ENCODE assay signal across 11 cellular contexts in genomic region chr13:98171806-98172569, GRCh38. TPM values are rescaled to one million over a fixed set of nuclear protein-coding genes. Genes with fewer than 3 reads are reported as not detected.
A peak's percentile ranks its signal among the peaks of the same experiment; 100 is the strongest.
DNase-seq lines count a peak whose midpoint lies in the region; ATAC-seq, FAIRE-seq and TF ChIP-seq lines count a peak whose summit lies in the region.
"Had no signal": no experiment of that assay in that cellular context is flagged by ENCODE, and none has a peak within 500 bp of the region (broad histone marks: within the 10 kb centered on the region; RNA-seq: fewer than 3 reads in every experiment).

No MANE protein-coding gene starts in this region.

- FAIRE-seq in D721Med (lab: Jason Lieb, UNC): no peak
- FAIRE-seq: G401.6, HTR-8/SVneo had no signal

- intact Hi-C loops in heart right ventricle (cut with DNase I): no loop called here
- intact Hi-C loops in activated T-helper 1 cell treated with anti-CD3 and anti-CD28 coated beads, Interleukin-12 subunit alpha, Interleukin-12 subunit beta, Interleukin-2, Interleukin-4 antibody, amounts not matched to agents 30 ng/mL and 10 ng/mL and 1 ng/mL, durations not matched to agents 14 hours and 24 hours and 36 hours (cut with micrococcal nuclease): no loop called here

- no peaks in the 10 kb centered on the region for H3K9me3 Mint-ChIP-seq in activated T-helper 1 cell treated with anti-CD3 and anti-CD28 coated beads, Interleukin-12 subunit alpha, Interleukin-12 subunit beta, Interleukin-2, Interleukin-4 antibody, amounts not matched to agents 30 ng/mL and 10 ng/mL and 1 ng/mL, durations not matched to agents 14 hours and 24 hours and 36 hours

- H3K27me3 Mint-ChIP-seq in activated T-helper 1 cell treated with anti-CD3 and anti-CD28 coated beads, Interleukin-12 subunit alpha, Interleukin-12 subunit beta, Interleukin-2, Interleukin-4 antibody, amounts not matched to agents 30 ng/mL and 10 ng/mL and 1 ng/mL, durations not matched to agents 14 hours and 24 hours and 36 hours (ENCODE audit: insufficient read depth): peaks cover 4% of the 10 kb centered on the region

- peak in 10 of 14 donors; percentile 5 to 62 (median 38) for DNase-seq in C1 segment of cervical spinal cord (lab: John Stamatoyannopoulos, UW)
- peak; percentile 39 to 44 for DNase-seq in heart right ventricle
- DNase-seq in activated T-helper 1 cell treated with anti-CD3 and anti-CD28 coated beads, Interleukin-12 subunit alpha, Interleukin-12 subunit beta, Interleukin-2, Interleukin-4 antibody, amounts not matched to agents 30 ng/mL and 10 ng/mL and 1 ng/mL, durations not matched to agents 14 hours and 24 hours and 36 hours (ENCODE audit: low spot score): no peak
- no peak for DNase-seq in D721Med (ENCODE audit: insufficient read length, low spot score)
- no peak for DNase-seq in HT-29 (ENCODE audit: low spot score)
- DNase-seq in central memory CD4-positive, alpha-beta T cell: no peak
- DNase-seq: activated CD4-positive, alpha-beta T cell treated with anti-CD3 and anti-CD28 coated beads for 1 hour had no signal

- H3K36me3 Mint-ChIP-seq in activated T-helper 1 cell treated with anti-CD3 and anti-CD28 coated beads, Interleukin-12 subunit alpha, Interleukin-12 subunit beta, Interleukin-2, Interleukin-4 antibody, amounts not matched to agents 30 ng/mL and 10 ng/mL and 1 ng/mL, durations not matched to agents 14 hours and 24 hours and 36 hours (ENCODE audit: low read depth): no peaks in the 10 kb centered on the region

- H3K4me1 ChIP-seq in heart right ventricle (peaks cover 6 to 47% (median 34%) of the 10 kb centered on the region in 9 donors), parathyroid adenoma (peaks cover 27% of the 10 kb centered on the region)

- H3K4me3 ChIP-seq in WI38 (ENCODE audit: low read depth, low read length) (peak overlapping the region; percentile 26; the same call in 1 of the 2 replicates), heart right ventricle (peak overlapping the region in 8 of 10 donors; percentile 1 to 35 (median 18)), parathyroid adenoma (ENCODE audit: low read depth, low read length) (peak overlapping the region; percentile 8)

- H3K36me3 ChIP-seq in heart right ventricle: peaks cover 0 to 7% (median 0%) of the 10 kb centered on the region in 9 donors
- no peaks in the 10 kb centered on the region for H3K36me3 ChIP-seq in parathyroid adenoma (ENCODE audit: control insufficient read depth, insufficient read depth, low read length)

- no peak overlapping the region for H3K9ac ChIP-seq in parathyroid adenoma

- H3K27ac ChIP-seq in heart right ventricle (peak overlapping the region in 8 of 10 donors; percentile 51 to 74 (median 61)), parathyroid adenoma (peak overlapping the region; percentile 80)

- no peaks in the 10 kb centered on the region for H3K79me2 ChIP-seq in parathyroid adenoma

- TF ChIP-seq CTCF in WI38 (IDR thresholded peaks at IDR 0.05; ENCODE audit: low read depth, low read length): no peak
- no peak for TF ChIP-seq CTCF in heart right ventricle (IDR thresholded peaks at IDR 0.05)
- TF ChIP-seq CTCF in parathyroid adenoma (IDR thresholded peaks at IDR 0.05): no peak
- no peak for TF ChIP-seq CTCF in D721Med (IDR thresholded peaks at IDR 0.05; ENCODE audit: insufficient read depth, missing control alignments)

- no peaks in the 10 kb centered on the region for H3K4me1 Mint-ChIP-seq in activated T-helper 1 cell treated with anti-CD3 and anti-CD28 coated beads, Interleukin-12 subunit alpha, Interleukin-12 subunit beta, Interleukin-2, Interleukin-4 antibody, amounts not matched to agents 30 ng/mL and 10 ng/mL and 1 ng/mL, durations not matched to agents 14 hours and 24 hours and 36 hours (ENCODE audit: low read depth)

- H3K27me3 ChIP-seq in heart right ventricle (no peaks in the 10 kb centered on the region), parathyroid adenoma (ENCODE audit: control insufficient read depth, insufficient read depth, low read length) (no peaks in the 10 kb centered on the region)

- 24 to 25% methylated on average over 19 of the region's 19 CpGs for WGBS in heart right ventricle, 2 donors

- H3K27ac Mint-ChIP-seq in activated T-helper 1 cell treated with anti-CD3 and anti-CD28 coated beads, Interleukin-12 subunit alpha, Interleukin-12 subunit beta, Interleukin-2, Interleukin-4 antibody, amounts not matched to agents 30 ng/mL and 10 ng/mL and 1 ng/mL, durations not matched to agents 14 hours and 24 hours and 36 hours: no peak overlapping the region

- H2AFZ ChIP-seq in parathyroid adenoma: peak overlapping the region; percentile 68

- no peak overlapping the region for H3K4me3 Mint-ChIP-seq in activated T-helper 1 cell treated with anti-CD3 and anti-CD28 coated beads, Interleukin-12 subunit alpha, Interleukin-12 subunit beta, Interleukin-2, Interleukin-4 antibody, amounts not matched to agents 30 ng/mL and 10 ng/mL and 1 ng/mL, durations not matched to agents 14 hours and 24 hours and 36 hours

- peak overlapping the region; percentile 62 for H3K4me2 ChIP-seq in parathyroid adenoma (ENCODE audit: low read length)

- ATAC-seq in heart right ventricle: peak; percentile 36 to 79 (median 68)

- H3K9me3 ChIP-seq in heart right ventricle: no peaks in the 10 kb centered on the region
- H3K9me3 ChIP-seq in parathyroid adenoma (ENCODE audit: control insufficient read depth, low read length): no peaks in the 10 kb centered on the region

RNA-seq across cellular contexts. Expression of gene RNF113B, which starts 5.1 kb away (rescaled TPM):
- total RNA-seq in heart right ventricle: not detected
- not detected for polyA plus RNA-seq in heart right ventricle
- not detected in 2 replicates for total RNA-seq in activated T-helper 1 cell treated with anti-CD3 and anti-CD28 coated beads, Interleukin-12 subunit alpha, Interleukin-12 subunit beta, Interleukin-2, Interleukin-4 antibody, amounts not matched to agents 30 ng/mL and 10 ng/mL and 1 ng/mL, durations not matched to agents 14 hours and 24 hours and 36 hours
- total RNA-seq in HT-29 (2014; rRNA removed; shearing (Covaris generic)): not detected in 2 replicates

RNA-seq across cellular contexts. Expression of gene FARP1, which starts 29.1 kb away (rescaled TPM):
- 10 to 100 TPM; 13.4 to 72.9 (median 24.7) TPM for total RNA-seq in heart right ventricle
- 10 to 100 TPM in 1 of 2 donors, 1 to 10 TPM in 1; 6.9 to 10.7 TPM for polyA plus RNA-seq in heart right ventricle
- 0.34 and 0.42 TPM in 2 replicates for total RNA-seq in activated T-helper 1 cell treated with anti-CD3 and anti-CD28 coated beads, Interleukin-12 subunit alpha, Interleukin-12 subunit beta, Interleukin-2, Interleukin-4 antibody, amounts not matched to agents 30 ng/mL and 10 ng/mL and 1 ng/mL, durations not matched to agents 14 hours and 24 hours and 36 hours
- total RNA-seq in HT-29 (2014; rRNA removed; shearing (Covaris generic)): 46.4 and 49.0 TPM in 2 replicates

Comparison
In these comparisons a context has a peak if more than half of its experiments do, and no peak if none do; other contexts are left out.
1. DNase-seq: peak in C1 segment of cervical spinal cord (10 of 14) and heart right ventricle (2 of 2); none in activated T-helper 1 cell treated with anti-CD3 and anti-CD28 coated beads, Interleukin-12 subunit alpha, Interleukin-12 subunit beta, Interleukin-2, Interleukin-4 antibody, amounts not matched to agents 30 ng/mL and 10 ng/mL and 1 ng/mL, durations not matched to agents 14 hours and 24 hours and 36 hours (single experiment), D721Med (single experiment), HT-29 (single experiment) and central memory CD4-positive, alpha-beta T cell (single experiment).
2. RNA of gene FARP1, which starts 29.1 kb away (total RNA-seq): 46.4 to 49.0 TPM in HT-29 and 13.4 to 72.9 TPM in heart right ventricle; 0.34 to 0.42 TPM in activated T-helper 1 cell treated with anti-CD3 and anti-CD28 coated beads, Interleukin-12 subunit alpha, Interleukin-12 subunit beta, Interleukin-2, Interleukin-4 antibody, amounts not matched to agents 30 ng/mL and 10 ng/mL and 1 ng/mL, durations not matched to agents 14 hours and 24 hours and 36 hours; every median in the first group is over 10 times any median in the second.
3. Peak in every context shown above with its lines, with median percentiles within 50 percentile points of each other: H3K4me3 ChIP-seq.